11 cellular contexts compared by ENCODE assay signal in the genomic region with DNA sequence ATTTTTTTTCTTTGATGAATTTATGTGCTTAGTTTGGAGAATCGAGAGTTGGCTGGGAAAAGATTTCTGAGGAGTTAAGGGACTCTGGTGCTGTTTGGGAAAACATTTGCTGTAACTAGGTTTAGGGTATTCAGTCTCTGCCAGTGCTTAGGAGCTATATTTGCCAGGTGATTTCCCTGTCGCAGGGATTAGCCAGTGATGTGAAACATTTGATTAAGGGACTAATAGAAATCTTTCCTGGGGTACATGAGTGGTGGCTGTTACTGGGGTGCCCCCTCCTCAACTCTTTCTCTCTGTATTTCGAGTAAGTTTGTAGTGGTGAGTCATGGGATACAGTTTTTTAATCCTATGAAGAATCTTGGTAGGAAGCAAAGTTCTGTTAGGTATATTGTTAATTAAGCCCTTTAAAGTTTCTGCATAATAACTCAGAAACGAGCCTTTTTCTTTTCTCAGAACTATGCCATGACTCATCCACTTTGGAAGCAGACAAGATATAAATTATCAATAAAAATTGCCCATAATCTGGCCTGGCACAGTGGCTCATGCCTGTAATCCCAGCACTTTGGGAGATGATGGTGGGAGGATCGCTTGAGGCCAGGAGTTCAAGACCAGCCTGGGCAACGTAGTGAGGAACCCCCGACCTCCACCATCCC.
"Had no signal": no experiment of that assay in that cellular context is flagged by ENCODE, and none has a peak within 500 bp of the region (broad histone marks: within the 10 kb centered on the region; RNA-seq: fewer than 3 reads in every experiment).

No MANE protein-coding gene starts in this region.

- H3K27ac ChIP-seq: psoas muscle, tibial nerve had no signal

- H3K9me3 Mint-ChIP-seq: activated CD4-positive, alpha-beta memory T cell treated with anti-CD3 and anti-CD28 coated beads for 36 hours; central memory CD8-positive, alpha-beta T cell; natural killer cell treated with Interleukin-12 subunit alpha and Interleukin-12 subunit beta and Interleukin-15 and Interleukin-18, amount 100 ng/mL, for 72 hours had no signal

- H3K27me3 Mint-ChIP-seq: activated CD4-positive, alpha-beta memory T cell treated with anti-CD3 and anti-CD28 coated beads for 36 hours had no signal

- H3K4me1 Mint-ChIP-seq: central memory CD8-positive, alpha-beta T cell had no signal

- H3K36me3 Mint-ChIP-seq: activated CD4-positive, alpha-beta memory T cell treated with anti-CD3 and anti-CD28 coated beads for 36 hours; natural killer cell treated with Interleukin-12 subunit alpha and Interleukin-12 subunit beta and Interleukin-15 and Interleukin-18, amount 100 ng/mL, for 72 hours had no signal

- H3K27ac Mint-ChIP-seq: activated CD4-positive, alpha-beta memory T cell treated with anti-CD3 and anti-CD28 coated beads for 36 hours; natural killer cell treated with Interleukin-12 subunit alpha and Interleukin-12 subunit beta and Interleukin-15 and Interleukin-18, amount 100 ng/mL, for 72 hours had no signal

- H3K27me3 ChIP-seq: tibial nerve had no signal

- H3K4me3 ChIP-seq: mucosa of descending colon, psoas muscle, tibial nerve had no signal

- ATAC-seq: mucosa of descending colon, psoas muscle had no signal

- H3K4me3 Mint-ChIP-seq: activated CD4-positive, alpha-beta memory T cell treated with anti-CD3 and anti-CD28 coated beads for 36 hours; central memory CD8-positive, alpha-beta T cell; natural killer cell treated with Interleukin-12 subunit alpha and Interleukin-12 subunit beta and Interleukin-15 and Interleukin-18, amount 100 ng/mL, for 72 hours had no signal

- H3K9me3 ChIP-seq: mucosa of descending colon, psoas muscle, tibial nerve had no signal

- DNase-seq: activated CD4-positive, alpha-beta memory T cell treated with anti-CD3 and anti-CD28 coated beads for 36 hours; activated naive CD4-positive, alpha-beta T cell; mammary epithelial cell; mucosa of descending colon; occipital lobe; psoas muscle; stimulated activated CD4-positive, alpha-beta T cell treated with anti-CD3 and anti-CD28 coated beads, Interleukin-4, amount 100 ng/mL, for 4 hours; T-helper 9 cell had no signal
